ENCODE assay signal across 9 cellular contexts in the genomic region with DNA sequence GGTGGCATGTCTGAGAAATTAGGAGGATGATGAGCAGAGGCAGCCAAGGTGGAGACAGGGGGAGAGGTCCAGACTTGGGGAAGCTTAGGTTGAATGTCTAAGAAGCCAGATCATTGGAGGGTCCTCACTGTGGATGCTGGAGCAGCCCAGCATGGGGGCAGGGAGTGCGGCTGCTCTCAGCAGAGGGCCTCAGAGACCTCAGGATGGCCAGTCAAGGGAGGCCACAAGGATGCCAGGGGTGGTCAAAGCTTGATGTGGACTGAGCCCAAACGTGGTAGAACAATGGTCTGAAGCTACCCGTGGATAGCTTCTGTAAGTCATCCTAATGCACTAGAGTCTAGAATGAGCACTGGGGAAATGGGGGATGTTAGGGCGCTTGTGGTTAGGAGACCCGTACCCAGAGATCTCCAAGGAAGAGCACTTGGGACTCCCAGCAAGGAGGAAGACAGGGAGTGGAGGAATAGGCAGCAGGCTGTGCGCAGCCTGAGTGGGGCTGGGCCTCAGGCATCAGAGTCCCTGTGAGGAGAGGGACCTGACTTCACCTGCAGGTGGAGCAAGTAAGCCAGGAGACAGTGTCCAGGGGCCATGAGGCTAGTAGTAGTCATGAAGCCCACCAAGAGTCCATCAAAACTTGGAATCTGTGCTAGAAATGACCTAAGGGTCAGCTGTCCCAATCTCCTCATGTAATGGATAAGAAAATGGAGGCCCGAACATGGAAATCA. TPM values are rescaled to one million over a fixed set of nuclear protein-coding genes. Genes with fewer than 3 reads are reported as not detected.
A peak's percentile ranks its signal among the peaks of the same experiment; 100 is the strongest.
DNase-seq lines count a peak whose midpoint lies in the region; ATAC-seq, FAIRE-seq and TF ChIP-seq lines count a peak whose summit lies in the region.
"Had no signal": no experiment of that assay in that cellular context is flagged by ENCODE, and none has a peak within 500 bp of the region (broad histone marks: within the 10 kb centered on the region; RNA-seq: fewer than 3 reads in every experiment).

No MANE protein-coding gene starts in this region.

- H3K4me3 ChIP-seq in cardiac muscle cell (no peak overlapping the region), endothelial cell of umbilical vein (replicated peaks in 1 of 3; ENCODE audit: insufficient read depth in 1 of 3, low read depth in 1 of 3, low read length in 3 of 3) (no peak overlapping the region)

- no peaks in the 10 kb centered on the region for H3K9me1 ChIP-seq in endothelial cell of umbilical vein (replicated peaks; ENCODE audit: control insufficient read depth, extremely low read depth, insufficient read depth, low read length)

- no TSS peak for BruUV-seq in endothelial cell of umbilical vein (replicated peaks; lab: Mats Ljungman, UMichigan)

- H3K4me2 ChIP-seq in endothelial cell of umbilical vein (ENCODE audit: insufficient read depth, low read length) = no peak overlapping the region

- no peak for TF ChIP-seq POLR2A in endothelial cell of umbilical vein (IDR thresholded peaks at IDR 0.05; ENCODE audit: low read depth, low read length)

- dilution Hi-C loops in endothelial cell of umbilical vein (cut with MboI; ENCODE audit: extremely low pct_ligation_motif_present, low sequenced_read_pairs) = no loop called here

- no peak overlapping the region for H3K9ac ChIP-seq in endothelial cell of umbilical vein (replicated peaks; ENCODE audit: extremely low read depth, insufficient read depth, low read length)

- H3K36me3 ChIP-seq in cardiac muscle cell (no peaks in the 10 kb centered on the region), endothelial cell of umbilical vein (ENCODE audit: control insufficient read depth in 2 of 2, extremely low read depth in 1 of 2, insufficient read depth in 2 of 2, low read length in 2 of 2) (no peaks in the 10 kb centered on the region)

- peak; percentile 34 to 60 for DNase-seq in cardiac muscle cell (ENCODE audit: low read depth in 1 of 2, low spot score in 1 of 2)
- no peak for DNase-seq in cardiac septum (ENCODE audit: low spot score)
- DNase-seq in NCI-H345 treated with DMSO at 0.1 percent for 48 hours (lab: John Stamatoyannopoulos, UW; ENCODE audit: unreplicated experiment) = peak; percentile 18
- no peak for DNase-seq in endothelial cell of umbilical vein (ENCODE audit: low read depth, low spot score)
- peak; percentile 62 for DNase-seq in urothelium cell line (ENCODE audit: low spot score)
- no peak for DNase-seq in T1000 (lab: John Stamatoyannopoulos, UW)
- no peak for DNase-seq in left lobe of liver (ENCODE audit: low spot score)
- DNase-seq in NCI-H1105 treated with DMSO at 0.1 percent for 48 hours (lab: John Stamatoyannopoulos, UW) = no peak
- DNase-seq: activated CD8-positive, alpha-beta memory T cell treated with anti-CD3 and anti-CD28 coated beads, Interleukin-2, amount 50 U/mL, for 48 hours had no signal

- H4K20me1 ChIP-seq in endothelial cell of umbilical vein (replicated peaks; ENCODE audit: control insufficient read depth, extremely low read depth, insufficient read depth, low read length) = no peaks in the 10 kb centered on the region

- H3K27ac ChIP-seq in cardiac muscle cell (no peak overlapping the region), endothelial cell of umbilical vein (ENCODE audit: insufficient read depth, low read depth, low read length) (no peak overlapping the region)

- intact Hi-C loops in cardiac septum (cut with DNase I) = loop anchor here (5.0 kb wide), 1 partner anchor 214 kb away; the partner anchor contains the start of gene S100A2
- intact Hi-C loops in endothelial cell of umbilical vein (cut with micrococcal nuclease) = loop anchor here (2.0 kb wide), 2 partner anchors 51 to 215 kb away; no protein-coding TSS in a partner anchor

- TF ChIP-seq CTCF in cardiac muscle cell (IDR thresholded peaks at IDR 0.05; ENCODE audit: low read depth, low read length) = peak; percentile 47
- peak; percentile 5 to 35 for TF ChIP-seq CTCF in endothelial cell of umbilical vein (IDR thresholded peaks at IDR 0.05; ENCODE audit: extremely low read depth in 1 of 2, insufficient read depth in 1 of 2, low read depth in 1 of 2, low read length in 2 of 2)

- no peak for FAIRE-seq in endothelial cell of umbilical vein (lab: Jason Lieb, UNC)
- no peak for FAIRE-seq in urothelium cell line (lab: Jason Lieb, UNC)

- no peaks in the 10 kb centered on the region for H3K27me3 ChIP-seq in cardiac muscle cell
- no peaks in the 10 kb centered on the region for H3K27me3 ChIP-seq in endothelial cell of umbilical vein (ENCODE audit: control insufficient read depth in 2 of 2, insufficient read depth in 2 of 2, low read length in 2 of 2)

- no peaks in the 10 kb centered on the region for H3K9me3 ChIP-seq in cardiac muscle cell (ENCODE audit: low read depth)
- no peaks in the 10 kb centered on the region for H3K9me3 ChIP-seq in endothelial cell of umbilical vein (replicated peaks; ENCODE audit: control insufficient read depth, insufficient read depth, low read length)

- ATAC-seq in left lobe of liver = no peak

- no peaks in the 10 kb centered on the region for H3K79me2 ChIP-seq in endothelial cell of umbilical vein (ENCODE audit: control insufficient read depth, insufficient read depth, low read length)

- H3K4me1 ChIP-seq in cardiac muscle cell (ENCODE audit: low read depth) (peaks cover 4% of the 10 kb centered on the region), endothelial cell of umbilical vein (ENCODE audit: control insufficient read depth, extremely low read depth, insufficient read depth, low read length) (no peaks in the 10 kb centered on the region)

- CTCF ChIA-PET in endothelial cell of umbilical vein (lab: Charles Lee) = interaction anchor here (0.7 to 13.2 kb wide), 13 partner anchors 8 to 219 kb away, joined by 3 to 331 read pairs (median 4); no protein-coding TSS in a partner anchor

- no peak overlapping the region for H2AFZ ChIP-seq in endothelial cell of umbilical vein (ENCODE audit: low read depth, low read length)

- POLR2A ChIA-PET in endothelial cell of umbilical vein (lab: Charles Lee) = no interaction called here

RNA-seq across cellular contexts. Expression of gene S100A9, which starts 4.3 kb away (rescaled TPM):
- total RNA-seq in cardiac muscle cell (0.74 and 1.3 TPM in 2 replicates), cardiac septum (91.9 TPM), endothelial cell of umbilical vein (not detected in 2 replicates), left lobe of liver (36.3 TPM)
- polyA plus RNA-seq in cardiac muscle cell (3.0 TPM in 1 of 2 replicates, not detected in the other), endothelial cell of umbilical vein (not detected in 2 replicates)
- not detected in 2 replicates for polyA plus RNA-seq in endothelial cell of umbilical vein (2011; cell fraction: cytosol; rRNA removed)
- polyA plus RNA-seq in endothelial cell of umbilical vein (2011; cell fraction: nucleus; rRNA removed) = not detected in 2 replicates
- polyA plus RNA-seq in endothelial cell of umbilical vein (2012) = not detected in 2 replicates
- not detected in 2 replicates for polyA minus RNA-seq in endothelial cell of umbilical vein
- polyA minus RNA-seq in endothelial cell of umbilical vein (2011; cell fraction: cytosol; rRNA and poly(A)+ RNA removed) = not detected
- not detected in 2 replicates for polyA minus RNA-seq in endothelial cell of umbilical vein (2011; cell fraction: nucleus; rRNA and poly(A)+ RNA removed)

RNA-seq across cellular contexts. Expression of gene PGLYRP4, which starts 4.7 kb away (rescaled TPM):
- total RNA-seq in cardiac muscle cell = not detected in 2 replicates
- 0.33 TPM in 1 of 2 replicates, not detected in the other for polyA plus RNA-seq in cardiac muscle cell
- total RNA-seq in cardiac septum = not detected
- not detected in 2 replicates for total RNA-seq in endothelial cell of umbilical vein
- polyA plus RNA-seq in endothelial cell of umbilical vein = not detected in 2 replicates
- polyA plus RNA-seq in endothelial cell of umbilical vein (2011; cell fraction: cytosol; rRNA removed) = not detected in 2 replicates
- polyA plus RNA-seq in endothelial cell of umbilical vein (2011; cell fraction: nucleus; rRNA removed) = not detected in 2 replicates
- polyA plus RNA-seq in endothelial cell of umbilical vein (2012) = not detected in 2 replicates
- polyA minus RNA-seq in endothelial cell of umbilical vein = not detected in 2 replicates
- polyA minus RNA-seq in endothelial cell of umbilical vein (2011; cell fraction: cytosol; rRNA and poly(A)+ RNA removed) = not detected
- not detected in 2 replicates for polyA minus RNA-seq in endothelial cell of umbilical vein (2011; cell fraction: nucleus; rRNA and poly(A)+ RNA removed)
- not detected for total RNA-seq in left lobe of liver

RNA-seq across cellular contexts. Expression of gene S100A12, which starts 22.0 kb away (rescaled TPM):
- total RNA-seq in cardiac muscle cell = not detected in 2 replicates
- polyA plus RNA-seq in cardiac muscle cell = not detected in 2 replicates
- total RNA-seq in cardiac septum = 4.1 TPM
- total RNA-seq in endothelial cell of umbilical vein = not detected in 2 replicates
- not detected in 2 replicates for polyA plus RNA-seq in endothelial cell of umbilical vein
- not detected in 2 replicates for polyA plus RNA-seq in endothelial cell of umbilical vein (2011; cell fraction: cytosol; rRNA removed)
- polyA plus RNA-seq in endothelial cell of umbilical vein (2011; cell fraction: nucleus; rRNA removed) = not detected in 2 replicates
- not detected in 2 replicates for polyA plus RNA-seq in endothelial cell of umbilical vein (2012)
- polyA minus RNA-seq in endothelial cell of umbilical vein = not detected in 2 replicates
- polyA minus RNA-seq in endothelial cell of umbilical vein (2011; cell fraction: cytosol; rRNA and poly(A)+ RNA removed) = not detected
- polyA minus RNA-seq in endothelial cell of umbilical vein (2011; cell fraction: nucleus; rRNA and poly(A)+ RNA removed) = not detected in 2 replicates
- 1.2 TPM for total RNA-seq in left lobe of liver

RNA-seq across cellular contexts. Expression of gene S100A8, which starts 37.5 kb away (rescaled TPM):
- 1.9 TPM in 1 of 2 replicates, not detected in the other for total RNA-seq in cardiac muscle cell
- polyA plus RNA-seq in cardiac muscle cell = 4.4 and 12.2 TPM in 2 replicates
- 71.3 TPM for total RNA-seq in cardiac septum
- not detected in 2 replicates for total RNA-seq in endothelial cell of umbilical vein
- polyA plus RNA-seq in endothelial cell of umbilical vein = not detected in 2 replicates
- not detected in 2 replicates for polyA plus RNA-seq in endothelial cell of umbilical vein (2011; cell fraction: cytosol; rRNA removed)
- polyA plus RNA-seq in endothelial cell of umbilical vein (2011; cell fraction: nucleus; rRNA removed) = not detected in 2 replicates
- not detected in 2 replicates for polyA plus RNA-seq in endothelial cell of umbilical vein (2012)
- not detected in 2 replicates for polyA minus RNA-seq in endothelial cell of umbilical vein
- not detected for polyA minus RNA-seq in endothelial cell of umbilical vein (2011; cell fraction: cytosol; rRNA and poly(A)+ RNA removed)
- polyA minus RNA-seq in endothelial cell of umbilical vein (2011; cell fraction: nucleus; rRNA and poly(A)+ RNA removed) = not detected in 2 replicates
- total RNA-seq in left lobe of liver = 23.7 TPM

RNA-seq across cellular contexts. Expression of gene PGLYRP3, which starts 40.6 kb away (rescaled TPM):
- total RNA-seq in cardiac muscle cell (not detected in 2 replicates), cardiac septum (not detected), endothelial cell of umbilical vein (not detected in 2 replicates), left lobe of liver (not detected)
- polyA plus RNA-seq in cardiac muscle cell (not detected in 2 replicates), endothelial cell of umbilical vein (not detected in 2 replicates)
- not detected in 2 replicates for polyA plus RNA-seq in endothelial cell of umbilical vein (2011; cell fraction: cytosol; rRNA removed)
- polyA plus RNA-seq in endothelial cell of umbilical vein (2011; cell fraction: nucleus; rRNA removed) = not detected in 2 replicates
- polyA plus RNA-seq in endothelial cell of umbilical vein (2012) = not detected in 2 replicates
- polyA minus RNA-seq in endothelial cell of umbilical vein = not detected in 2 replicates
- not detected for polyA minus RNA-seq in endothelial cell of umbilical vein (2011; cell fraction: cytosol; rRNA and poly(A)+ RNA removed)
- not detected in 2 replicates for polyA minus RNA-seq in endothelial cell of umbilical vein (2011; cell fraction: nucleus; rRNA and poly(A)+ RNA removed)

Comparison
In these comparisons a context has a peak if more than half of its experiments do, and no peak if none do; other contexts are left out.
1. DNase-seq: peak in cardiac muscle cell (2 of 2), NCI-H345 treated with DMSO at 0.1 percent for 48 hours (single experiment) and urothelium cell line (single experiment); none in cardiac septum (single experiment), endothelial cell of umbilical vein (single experiment), T1000 (single experiment), left lobe of liver (single experiment) and NCI-H1105 treated with DMSO at 0.1 percent for 48 hours (single experiment).
2. RNA of gene S100A9, which starts 4.3 kb away (total RNA-seq): 91.9 TPM in cardiac septum (single experiment) and 36.3 TPM in left lobe of liver (single experiment); 0.74 to 1.3 TPM in cardiac muscle cell and not detected in endothelial cell of umbilical vein; every median in the first group is over 10 times any median in the second.